ENCODE assay signal across 8 cellular contexts in genomic region chr1:116514708-116515525, GRCh38. TPM values are rescaled to one million over a fixed set of nuclear protein-coding genes. Genes with fewer than 3 reads are reported as not detected.
DNase-seq lines count a peak whose midpoint lies in the region; ATAC-seq, FAIRE-seq and TF ChIP-seq lines count a peak whose summit lies in the region.

No MANE protein-coding gene starts in this region.

- no peaks in the 10 kb centered on the region for H3K27me3 Mint-ChIP-seq in astrocyte (ENCODE audit: low read depth, unreplicated experiment)

- H3K9me3 Mint-ChIP-seq in astrocyte (ENCODE audit: unreplicated experiment) = peaks cover 5% of the 10 kb centered on the region

- H3K9ac ChIP-seq in astrocyte (ENCODE audit: low read length) = peak overlapping the region; percentile 24

- H3K4me3 Mint-ChIP-seq in astrocyte (ENCODE audit: unreplicated experiment) = no peak overlapping the region

- ATAC-seq in GM18873 (IDR thresholded peaks at IDR 0.05; ENCODE audit: low FRiP score, unreplicated experiment) (peak; percentile 77), HG02970 (IDR thresholded peaks at IDR 0.05; ENCODE audit: low FRiP score, unreplicated experiment) (peak; percentile 55)

- TF ChIP-seq POLR2A in spleen (IDR thresholded peaks at IDR 0.05) = no peak

- peaks cover 6% of the 10 kb centered on the region for H3K4me1 Mint-ChIP-seq in astrocyte (ENCODE audit: low read depth, unreplicated experiment)

- intact Hi-C loops in spleen (cut with DNase I; ENCODE audit: low total_unique reads) = loop anchor here (10.0 kb wide), 1 partner anchor 60 kb away; the partner anchor contains the start of gene CD58

- no peaks in the 10 kb centered on the region for H3K27me3 ChIP-seq in astrocyte (ENCODE audit: insufficient read depth, low read length)
- H3K27me3 ChIP-seq in spleen (replicated peaks in 1 of 7) = no peaks in the 10 kb centered on the region

- H3K4me3 ChIP-seq in astrocyte (ENCODE audit: insufficient read depth, low read depth, low read length) (no peak overlapping the region), spleen (peak overlapping the region in 1 of 8 donors; percentile 57)

- H3K4me2 ChIP-seq in astrocyte (ENCODE audit: low read length) = peak overlapping the region; percentile 39

- H3K36me3 ChIP-seq in astrocyte (ENCODE audit: insufficient read depth, low read length) (no peaks in the 10 kb centered on the region), spleen (peaks cover 0 to 28% (median 3%) of the 10 kb centered on the region in 6 donors)

- peaks cover 17% of the 10 kb centered on the region for H3K36me3 Mint-ChIP-seq in astrocyte (ENCODE audit: low read depth, unreplicated experiment)

- peak overlapping the region; percentile 14 for H3K27ac Mint-ChIP-seq in astrocyte (ENCODE audit: unreplicated experiment)

- 18 to 37% (median 23%) methylated on average over 8 of the region's 8 CpGs for WGBS in spleen, 5 donors

- H3K27ac ChIP-seq in astrocyte (ENCODE audit: low read depth, low read length) (peak overlapping the region; percentile 44), spleen (peak overlapping the region; percentile 64 to 95 (median 92))

- no peaks in the 10 kb centered on the region for H3K9me3 ChIP-seq in astrocyte (ENCODE audit: insufficient read depth, low read depth, low read length)
- no peaks in the 10 kb centered on the region for H3K9me3 ChIP-seq in spleen

- H3K79me2 ChIP-seq in astrocyte (ENCODE audit: insufficient read depth, low read length) = no peaks in the 10 kb centered on the region

- DNase-seq in SIG-M5 (lab: John Stamatoyannopoulos, UW) (peak; percentile 98), astrocyte (ENCODE audit: low read depth) (peak; percentile 89), spleen (peak; percentile 85), NCI-H1092 (lab: John Stamatoyannopoulos, UW) (no peak), D721Med (ENCODE audit: insufficient read length, low spot score) (no peak), RPMI8226 (no peak)

- H2AFZ ChIP-seq in astrocyte (ENCODE audit: low read depth, low read length) = no peak overlapping the region

- H3K4me1 ChIP-seq in astrocyte (ENCODE audit: insufficient read depth, low read length) (peaks cover 6% of the 10 kb centered on the region), spleen (peaks cover 16 to 76% (median 32%) of the 10 kb centered on the region in 6 donors)

- H4K20me1 ChIP-seq in astrocyte (ENCODE audit: insufficient read depth, low read length) = no peaks in the 10 kb centered on the region

- no peak for FAIRE-seq in astrocyte (lab: Jason Lieb, UNC)
- no peak for FAIRE-seq in D721Med (lab: Jason Lieb, UNC)

- TF ChIP-seq CTCF in astrocyte (IDR thresholded peaks at IDR 0.05; ENCODE audit: insufficient read depth, low read depth, low read length) = no peak
- peak in 1 of 11 experiments; percentile 6 for TF ChIP-seq CTCF in spleen (IDR thresholded peaks at IDR 0.05 in 8 of 11, conservative IDR thresholded peaks at IDR 0.05 in 3 of 11)
- TF ChIP-seq CTCF in D721Med (IDR thresholded peaks at IDR 0.05; ENCODE audit: insufficient read depth, missing control alignments) = no peak

RNA-seq across cellular contexts. Expression of gene CD58, which starts 55.9 kb away (rescaled TPM):
- total RNA-seq in astrocyte = 13.0 and 13.7 TPM in 2 replicates
- 10 to 100 TPM; 25.5 to 52.1 (median 36.2) TPM for total RNA-seq in spleen
- 10 to 100 TPM in 2 of 3 donors, 1 to 10 TPM in 1; 9.7 to 17.2 (median 17.0) TPM for polyA plus RNA-seq in spleen

Comparison
In these comparisons a context has a peak if more than half of its experiments do, and no peak if none do; other contexts are left out.
1. DNase-seq: peak in SIG-M5 (single experiment), astrocyte (single experiment) and spleen (single experiment); none in NCI-H1092 (single experiment), D721Med (single experiment) and RPMI8226 (single experiment).